16 cellular contexts compared by ENCODE assay signal in the genomic region with DNA sequence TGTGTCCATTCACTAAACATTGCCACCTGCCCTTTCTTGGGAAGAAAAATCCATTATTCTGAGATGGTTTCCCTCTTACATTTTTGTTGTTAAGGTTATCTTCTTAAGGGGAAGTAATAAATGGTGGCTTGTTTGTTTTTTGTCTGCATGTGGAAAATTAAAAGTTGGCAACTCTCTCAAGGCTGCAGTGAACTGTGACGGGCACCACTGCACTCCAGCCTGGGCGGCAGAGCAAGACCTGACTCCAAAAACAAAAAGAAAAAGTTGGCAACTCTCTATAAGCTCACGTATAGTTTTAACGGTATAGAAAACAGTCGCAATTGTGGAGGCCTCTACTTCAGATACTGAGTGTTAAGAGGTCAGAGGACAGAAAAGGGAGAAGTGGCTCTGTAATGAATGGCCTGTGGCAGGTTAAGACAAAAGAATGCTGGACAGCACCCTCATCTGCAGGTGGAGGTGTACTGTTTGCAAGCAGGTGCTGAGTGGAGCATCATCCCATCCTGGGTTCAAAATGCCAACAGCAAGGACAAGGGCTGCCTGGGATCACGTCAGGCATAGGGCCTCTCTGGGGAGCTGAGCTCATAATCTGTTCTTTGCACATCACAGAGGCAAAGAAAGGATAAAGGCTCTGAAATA. TPM values are rescaled to one million over a fixed set of nuclear protein-coding genes. Genes with fewer than 3 reads are reported as not detected.
A peak's percentile ranks its signal among the peaks of the same experiment; 100 is the strongest.
DNase-seq lines count a peak whose midpoint lies in the region; ATAC-seq, FAIRE-seq and TF ChIP-seq lines count a peak whose summit lies in the region.
"Had no signal": no experiment of that assay in that cellular context is flagged by ENCODE, and none has a peak within 500 bp of the region (broad histone marks: within the 10 kb centered on the region; RNA-seq: fewer than 3 reads in every experiment).

No MANE protein-coding gene starts in this region.

- H4K20me1 ChIP-seq in HepG2 (ENCODE audit: insufficient read depth, low read length) (peaks cover 13% of the 10 kb centered on the region; the same call in 1 of the 2 replicates), H1 (replicated peaks in 1 of 2; ENCODE audit: control insufficient read depth in 1 of 2, insufficient read depth in 2 of 2, low read length in 2 of 2) (no peaks in the 10 kb centered on the region), PC-9 (ENCODE audit: insufficient read depth) (no peaks in the 10 kb centered on the region)

- H2BK5ac ChIP-seq in H1 (ENCODE audit: low read depth, low read length), result no peak overlapping the region; the same call in 1 of the 2 replicates

- H3K23ac ChIP-seq in H1 (ENCODE audit: insufficient read length), result no peak overlapping the region

- no peak overlapping the region for H2BK120ac ChIP-seq in H1 (replicated peaks; ENCODE audit: low read depth, low read length)

- H3K9me3 ChIP-seq in liver (ENCODE audit: control insufficient read depth in 4 of 4, low read length in 3 of 4) (no peaks in the 10 kb centered on the region), HepG2 (ENCODE audit: low read length) (no peaks in the 10 kb centered on the region), H1 (ENCODE audit: insufficient read depth in 2 of 2, low read depth in 1 of 2, low read length in 1 of 2) (no peaks in the 10 kb centered on the region), PC-9 (ENCODE audit: insufficient read depth, low read depth) (no peaks in the 10 kb centered on the region)

- H3K4me3 ChIP-seq in liver (ENCODE audit: low read depth in 1 of 3, low read length in 3 of 3) (no peak overlapping the region), HepG2 (replicated peaks in 1 of 3; ENCODE audit: insufficient read depth in 1 of 3, low read depth in 2 of 3, low read length in 3 of 3) (no peak overlapping the region), H1 (ENCODE audit: extremely low read depth in 1 of 4, insufficient read depth in 2 of 4, low read depth in 3 of 4, low read length in 4 of 4) (no peak overlapping the region), PC-9 (no peak overlapping the region)
- H3K4me3 ChIP-seq: SK-N-MC had no signal

- no peaks in the 10 kb centered on the region for H3K27me3 Mint-ChIP-seq in activated T-helper 1 cell treated with anti-CD3 and anti-CD28 coated beads, Interleukin-12 subunit alpha, Interleukin-12 subunit beta, Interleukin-2, Interleukin-4 antibody, amounts not matched to agents 30 ng/mL and 10 ng/mL and 1 ng/mL, durations not matched to agents 14 hours and 24 hours and 36 hours (ENCODE audit: insufficient read depth)
- H3K27me3 Mint-ChIP-seq: T-cell had no signal

- no peak for TF ChIP-seq EP300 in HepG2 (IDR thresholded peaks at IDR 0.05; ENCODE audit: low read depth in 2 of 2, low read length in 2 of 2)
- TF ChIP-seq EP300 in HepG2 (CRISPR knock-in tag; IDR thresholded peaks at IDR 0.05; ENCODE audit: borderline replicate concordance), result no peak
- TF ChIP-seq EP300 in H1 (IDR thresholded peaks at IDR 0.05; ENCODE audit: borderline replicate concordance in 1 of 2, low read depth in 2 of 2, low read length in 2 of 2), result no peak

- H3K14ac ChIP-seq in H1 (ENCODE audit: insufficient read length), result no peak overlapping the region

- BruUV-seq in HepG2 (replicated peaks; lab: Mats Ljungman, UMichigan) (no TSS peak), PC-9 (replicated peaks; lab: Mats Ljungman, UMichigan) (no TSS peak)

- no peak overlapping the region for H2AK5ac ChIP-seq in H1 (ENCODE audit: low read depth, low read length)

- H3K56ac ChIP-seq in H1 (replicated peaks; ENCODE audit: insufficient read length, low read depth, low read length), result no peak overlapping the region

- no peak overlapping the region for H2BK20ac ChIP-seq in H1 (ENCODE audit: low read length)

- no peak for ATAC-seq in HepG2
- ATAC-seq: PC-3, T-cell had no signal

- no peaks in the 10 kb centered on the region for H3K27me3 ChIP-seq in liver (ENCODE audit: control insufficient read depth in 4 of 4, insufficient read depth in 4 of 4, low read length in 3 of 4)
- H3K27me3 ChIP-seq in HepG2 (ENCODE audit: control insufficient read depth in 1 of 2, insufficient read depth in 2 of 2, low read length in 2 of 2), result no peaks in the 10 kb centered on the region; a peak in 1 of 5 replicates
- no peaks in the 10 kb centered on the region for H3K27me3 ChIP-seq in H1 (replicated peaks in 1 of 4; ENCODE audit: control insufficient read depth in 3 of 4, extremely low read depth in 1 of 4, insufficient read depth in 3 of 4, low read length in 3 of 4)
- H3K27me3 ChIP-seq in PC-9 (ENCODE audit: insufficient read depth, low read depth), result peaks cover 5% of the 10 kb centered on the region; the same call in 1 of the 2 replicates

- in situ Hi-C loops in HepG2 (cut with HindIII; ENCODE audit: extremely low pct_ligation_motif_present, low pct_unique_long_range_greater_than_20kb), result no loop called here

- CTCF ChIA-PET in HepG2 (lab: Yijun Ruan, JAX; ENCODE audit: low intra/inter-chr PET ratio, low total read pairs) (no interaction called here), H1 (lab: Charles Lee; ENCODE audit: partially characterized antibody) (interaction anchor here (1.2 to 1.8 kb wide), 3 partner anchors 117 to 488 kb away, joined by 3 to 5 read pairs (median 4); no protein-coding TSS in a partner anchor), PC-9 (lab: Charles Lee) (no interaction called here)

- no peaks in the 10 kb centered on the region for H3K9me2 ChIP-seq in PC-9 (ENCODE audit: insufficient read depth)

- H3K36me3 ChIP-seq in liver (ENCODE audit: control insufficient read depth in 4 of 4, insufficient read depth in 3 of 4, low read depth in 1 of 4, low read length in 3 of 4) (no peaks in the 10 kb centered on the region), HepG2 (replicated peaks in 1 of 2; ENCODE audit: control insufficient read depth in 1 of 2, insufficient read depth in 2 of 2, low read length in 2 of 2) (no peaks in the 10 kb centered on the region), H1 (ENCODE audit: control insufficient read depth in 2 of 4, insufficient read depth in 4 of 4, low read length in 3 of 4) (no peaks in the 10 kb centered on the region), PC-9 (ENCODE audit: low read depth) (no peaks in the 10 kb centered on the region)

- H3K79me1 ChIP-seq in H1 (ENCODE audit: low read depth, low read length), result no peaks in the 10 kb centered on the region

- H3K4me2 ChIP-seq in HepG2 (ENCODE audit: low read depth, low read length) (no peak overlapping the region), H1 (ENCODE audit: insufficient read depth in 1 of 2, low read depth in 2 of 2, low read length in 2 of 2) (no peak overlapping the region), PC-9 (no peak overlapping the region)

- no peak overlapping the region for H3K9ac ChIP-seq in liver (ENCODE audit: low read depth in 1 of 2, low read length in 2 of 2)
- H3K9ac ChIP-seq in HepG2 (ENCODE audit: insufficient read depth, low read depth, low read length), result no peak overlapping the region
- no peak overlapping the region for H3K9ac ChIP-seq in H1 (replicated peaks in 1 of 4; ENCODE audit: extremely low read depth in 1 of 4, low read depth in 3 of 4, low read length in 3 of 4)

- no peaks in the 10 kb centered on the region for H3K9me3 Mint-ChIP-seq in activated T-helper 1 cell treated with anti-CD3 and anti-CD28 coated beads, Interleukin-12 subunit alpha, Interleukin-12 subunit beta, Interleukin-2, Interleukin-4 antibody, amounts not matched to agents 30 ng/mL and 10 ng/mL and 1 ng/mL, durations not matched to agents 14 hours and 24 hours and 36 hours

- no peak overlapping the region for H2BK12ac ChIP-seq in H1 (ENCODE audit: low read depth, low read length)

- intact Hi-C loops in HepG2 (cut with micrococcal nuclease; ENCODE audit: unreplicated experiment), result no loop called here
- intact Hi-C loops in PC-9 (cut with micrococcal nuclease; ENCODE audit: unreplicated experiment), result loop anchor here (10.0 kb wide), 1 partner anchor 523 kb away; no protein-coding TSS in a partner anchor
- intact Hi-C loops in activated T-helper 1 cell treated with anti-CD3 and anti-CD28 coated beads, Interleukin-12 subunit alpha, Interleukin-12 subunit beta, Interleukin-2, Interleukin-4 antibody, amounts not matched to agents 30 ng/mL and 10 ng/mL and 1 ng/mL, durations not matched to agents 14 hours and 24 hours and 36 hours (cut with micrococcal nuclease), result no loop called here

- no peaks in the 10 kb centered on the region for H3F3A ChIP-seq in PC-9 (ENCODE audit: insufficient read depth, low read depth)

- H3K4me1 ChIP-seq in liver (ENCODE audit: control insufficient read depth in 4 of 4, insufficient read depth in 4 of 4, low read length in 3 of 4), result peaks cover 0 to 3% (median under 1%) of the 10 kb centered on the region in 4 donors
- H3K4me1 ChIP-seq in HepG2 (ENCODE audit: insufficient read depth, low read length), result peaks cover 13% of the 10 kb centered on the region; the same call in 1 of the 2 replicates
- H3K4me1 ChIP-seq in H1 (replicated peaks in 1 of 4; ENCODE audit: control insufficient read depth in 3 of 4, insufficient read depth in 4 of 4, low read length in 3 of 4), result no peaks in the 10 kb centered on the region
- no peaks in the 10 kb centered on the region for H3K4me1 ChIP-seq in PC-9 (replicated peaks; ENCODE audit: insufficient read depth)

- H3K27ac ChIP-seq in liver (ENCODE audit: low read depth in 1 of 2, low read length in 2 of 2) (no peak overlapping the region), HepG2 (ENCODE audit: extremely low read length, insufficient read depth, low read length) (no peak overlapping the region), H1 (ENCODE audit: low read depth, low read length) (no peak overlapping the region), PC-9 (no peak overlapping the region)
- H3K27ac ChIP-seq: SK-N-MC had no signal

- no peak overlapping the region for H4K5ac ChIP-seq in H1 (ENCODE audit: insufficient read length, low read depth, low read length)

- POLR2A ChIA-PET in HepG2 (lab: Yijun Ruan, JAX), result no interaction called here
- POLR2A ChIA-PET in H1 (lab: Charles Lee; ENCODE audit: partially characterized antibody), result no interaction called here
- POLR2A ChIA-PET in PC-9 (lab: Charles Lee; ENCODE audit: unreplicated experiment), result no interaction called here

- H3K23me2 ChIP-seq in H1 (ENCODE audit: low read depth, low read length), result no peaks in the 10 kb centered on the region

- FAIRE-seq in HepG2 (lab: Jason Lieb, UNC), result no peak
- FAIRE-seq in H1 (lab: Jason Lieb, UNC), result no peak
- FAIRE-seq: A204.1 had no signal

- H3K18ac ChIP-seq in H1 (ENCODE audit: extremely low read depth, low read length), result no peak overlapping the region

- H3K79me2 ChIP-seq in HepG2 (ENCODE audit: insufficient read depth, low read length), result peaks cover 67% of the 10 kb centered on the region
- H3K79me2 ChIP-seq in H1 (ENCODE audit: control insufficient read depth in 1 of 2, insufficient read depth in 2 of 2, low read length in 2 of 2), result no peaks in the 10 kb centered on the region
- H3K79me2 ChIP-seq in PC-9 (ENCODE audit: low read depth), result no peaks in the 10 kb centered on the region

- H3K4me3 Mint-ChIP-seq in activated T-helper 1 cell treated with anti-CD3 and anti-CD28 coated beads, Interleukin-12 subunit alpha, Interleukin-12 subunit beta, Interleukin-2, Interleukin-4 antibody, amounts not matched to agents 30 ng/mL and 10 ng/mL and 1 ng/mL, durations not matched to agents 14 hours and 24 hours and 36 hours, result no peak overlapping the region
- H3K4me3 Mint-ChIP-seq: T-cell had no signal

- H2BK15ac ChIP-seq in H1 (ENCODE audit: low read length), result no peak overlapping the region

- H3K27ac Mint-ChIP-seq in activated T-helper 1 cell treated with anti-CD3 and anti-CD28 coated beads, Interleukin-12 subunit alpha, Interleukin-12 subunit beta, Interleukin-2, Interleukin-4 antibody, amounts not matched to agents 30 ng/mL and 10 ng/mL and 1 ng/mL, durations not matched to agents 14 hours and 24 hours and 36 hours, result no peak overlapping the region
- H3K27ac Mint-ChIP-seq: T-cell had no signal

- H3K4me1 Mint-ChIP-seq in activated T-helper 1 cell treated with anti-CD3 and anti-CD28 coated beads, Interleukin-12 subunit alpha, Interleukin-12 subunit beta, Interleukin-2, Interleukin-4 antibody, amounts not matched to agents 30 ng/mL and 10 ng/mL and 1 ng/mL, durations not matched to agents 14 hours and 24 hours and 36 hours (ENCODE audit: low read depth), result no peaks in the 10 kb centered on the region
- H3K4me1 Mint-ChIP-seq: T-cell had no signal

- TF ChIP-seq RAD21 in liver (IDR thresholded peaks at IDR 0.05), result no peak
- no peak for TF ChIP-seq RAD21 in HepG2 (CRISPR knock-in tag; IDR thresholded peaks at IDR 0.05)
- TF ChIP-seq RAD21 in H1 (IDR thresholded peaks at IDR 0.05 in 1 of 2, conservative IDR thresholded peaks at IDR 0.05 in 1 of 2; ENCODE audit: low read depth in 2 of 2, low read length in 2 of 2), result peak; percentile 29 to 30; a peak in 3 of 4 replicates

- TF ChIP-seq CTCF in liver (IDR thresholded peaks at IDR 0.05; ENCODE audit: low read depth, low read length, missing input control) (no peak), HepG2 (CRISPR knock-in tag; IDR thresholded peaks at IDR 0.05) (no peak), H1 (IDR thresholded peaks at IDR 0.05; ENCODE audit: control extremely low read depth in 1 of 3, insufficient read depth in 1 of 3, low read depth in 1 of 3, low read length in 3 of 3) (peak in 1 of 3 experiments; percentile 29; a peak in 1 of 4 replicates), PC-9 (conservative IDR thresholded peaks at IDR 0.05) (no peak)

- H3K4ac ChIP-seq in H1 (replicated peaks; ENCODE audit: insufficient read length, low read depth, low read length), result no peak overlapping the region

- DNase-seq in HepG2 (ENCODE audit: low spot score) (no peak), NCI-H1105 (lab: John Stamatoyannopoulos, UW) (peak; percentile 22), H1 (ENCODE audit: low read depth in 1 of 2, low spot score in 2 of 2) (no peak), PC-9 (no peak), HuH-7 (ENCODE audit: low spot score) (no peak), T-helper 2 cell (no peak)
- DNase-seq in activated T-helper 1 cell treated with anti-CD3 and anti-CD28 coated beads, Interleukin-12 subunit alpha, Interleukin-12 subunit beta, Interleukin-2, Interleukin-4 antibody, amounts not matched to agents 30 ng/mL and 10 ng/mL and 1 ng/mL, durations not matched to agents 14 hours and 24 hours and 36 hours (ENCODE audit: low spot score), result no peak
- DNase-seq: Calu3, GF-D8, Karpas-422, NCI-H2171, PC-3, T-cell had no signal

- H4K8ac ChIP-seq in H1 (ENCODE audit: extremely low read depth, insufficient read depth, low read length), result no peak overlapping the region

- H4K91ac ChIP-seq in H1 (replicated peaks; ENCODE audit: insufficient read length, low read length), result no peak overlapping the region

- no peak for TF ChIP-seq POLR2A in HepG2 (IDR thresholded peaks at IDR 0.05; ENCODE audit: insufficient read depth in 1 of 2, low read depth in 2 of 2, low read length in 2 of 2)
- TF ChIP-seq POLR2A in H1 (IDR thresholded peaks at IDR 0.05; ENCODE audit: control extremely low read depth in 1 of 2, low read depth in 2 of 2, low read length in 2 of 2), result no peak

- H2AFZ ChIP-seq in HepG2 (ENCODE audit: low read length) (no peak overlapping the region), H1 (ENCODE audit: low read length) (no peak overlapping the region), PC-9 (no peak overlapping the region)

- 86% methylated on average over 6 of the region's 6 CpGs for whole genome bisulfite sequencing in liver
- WGBS in HepG2 (ENCODE audit: low lambda C conversion rate), result 93% methylated on average over 6 of the region's 6 CpGs
- WGBS in H1 (ENCODE audit: extremely low coverage in 1 of 2, insufficient coverage in 1 of 2, insufficient read length in 1 of 2, insufficient replicate concordance in 2 of 2, low coverage in 1 of 2, low lambda C conversion rate in 2 of 2, missing lambda C conversion rate in 1 of 2), 2 experiments, result 88% methylated on average over 6 of the region's 6 CpGs; no CpG with 5 or more reads in 1 of the 2 experiments

- H3K36me3 Mint-ChIP-seq in activated T-helper 1 cell treated with anti-CD3 and anti-CD28 coated beads, Interleukin-12 subunit alpha, Interleukin-12 subunit beta, Interleukin-2, Interleukin-4 antibody, amounts not matched to agents 30 ng/mL and 10 ng/mL and 1 ng/mL, durations not matched to agents 14 hours and 24 hours and 36 hours (ENCODE audit: low read depth), result no peaks in the 10 kb centered on the region
- H3K36me3 Mint-ChIP-seq: T-cell had no signal

RNA-seq across cellular contexts. Expression of a gene that starts 16.7 kb away (rescaled TPM):
- total RNA-seq in liver (10 to 100 TPM in 1 of 2 donors, 1 to 10 TPM in 1; 5.5 to 15.0 TPM), HepG2 (2016; rRNA removed; fragmentation: Illumina TruSeq; extraction: Trizol) (12.8 and 13.3 TPM in 2 replicates), PC-9 (2021) (not detected in 2 replicates)
- polyA plus RNA-seq in liver (1 to 10 TPM; 2.3 to 4.5 TPM), HepG2 (2011; rRNA removed) (10.8 and 13.6 TPM in 2 replicates), H1 (2011; rRNA removed) (0.67 and 1.0 TPM in 2 replicates)
- total RNA-seq in HepG2 (2016; cell fraction: cytosol; rRNA removed; fragmentation: Illumina TruSeq; extraction: Trizol; ENCODE audit: low read depth), result 25.3 and 29.3 TPM in 2 replicates
- total RNA-seq in HepG2 (2016; cell fraction: insoluble cytoplasmic fraction; rRNA removed; fragmentation: Illumina TruSeq; extraction: Trizol), result 11.6 and 12.3 TPM in 2 replicates
- total RNA-seq in HepG2 (2016; cell fraction: membrane; rRNA removed; fragmentation: Illumina TruSeq; extraction: Trizol), result 18.9 and 22.5 TPM in 2 replicates
- 23.9 and 26.7 TPM in 2 replicates for total RNA-seq in HepG2 (2016; cell fraction: nucleus; rRNA removed; fragmentation: Illumina TruSeq; extraction: Trizol)
- 7.7 and 12.3 TPM in 2 replicates for polyA plus RNA-seq in HepG2 (2011; cell fraction: cytosol; rRNA removed)
- 16.7 and 22.6 TPM in 2 replicates for polyA plus RNA-seq in HepG2 (2011; cell fraction: nucleus; rRNA removed)
- 17.6 and 21.8 TPM in 2 replicates for polyA plus RNA-seq in HepG2 (2012)
- polyA plus RNA-seq in HepG2 (2016; cell fraction: cytosol; fragmentation: Illumina TruSeq; extraction: Trizol; ENCODE audit: low read depth), result 1.4 and 1.5 TPM in 2 replicates
- 9.6 and 10.1 TPM in 2 replicates for polyA plus RNA-seq in HepG2 (2016; cell fraction: insoluble cytoplasmic fraction; fragmentation: Illumina TruSeq; extraction: Trizol; ENCODE audit: low read depth)
- 3.7 TPM in 2 replicates for polyA plus RNA-seq in HepG2 (2016; cell fraction: membrane; fragmentation: Illumina TruSeq; extraction: Trizol; ENCODE audit: low read depth)
- 9.3 and 9.7 TPM in 2 replicates for polyA plus RNA-seq in HepG2 (2016; cell fraction: nucleus; fragmentation: Illumina TruSeq; extraction: Trizol; ENCODE audit: insufficient read depth, low read depth)
- 24.0 TPM in 1 of 2 replicates, not detected in the other for polyA minus RNA-seq in HepG2 (2011; rRNA and poly(A)+ RNA removed; ENCODE audit: low replicate concordance)
- 13.0 and 15.2 TPM in 2 replicates for polyA minus RNA-seq in HepG2 (2011; cell fraction: cytosol; rRNA and poly(A)+ RNA removed)
- polyA minus RNA-seq in HepG2 (2011; cell fraction: nucleus; rRNA and poly(A)+ RNA removed), result 98.6 and 130 TPM in 2 replicates
- 2.1 and 2.4 TPM in 2 replicates for total RNA-seq in H1 (2021; fragmentation: NEBNext Ultra II Directional; extraction: Animal tissue kit (Norgen Biotek cat#: 25700))
- 0.84 TPM for polyA plus RNA-seq in H1 (2011; cell fraction: cytosol; rRNA removed)
- 1.7 TPM for polyA plus RNA-seq in H1 (2011; cell fraction: nucleus; rRNA removed)
- 1.1 to 2.1 TPM (median 1.4 TPM) in 4 replicates for polyA plus RNA-seq in H1 (2012, experiment 1 of 2)
- polyA plus RNA-seq in H1 (2012, experiment 2 of 2), result 0.13 TPM
- polyA plus RNA-seq in H1 (2013, experiment 1 of 2), result 0.59 TPM
- polyA plus RNA-seq in H1 (2013, experiment 2 of 2), result 0.53 TPM
- 1.6 and 5.5 TPM in 2 replicates for polyA minus RNA-seq in H1 (2011; rRNA and poly(A)+ RNA removed)
- 0.29 TPM for polyA minus RNA-seq in H1 (2011; cell fraction: cytosol; rRNA and poly(A)+ RNA removed)
- 9.4 TPM for polyA minus RNA-seq in H1 (2011; cell fraction: nucleus; rRNA and poly(A)+ RNA removed)
- total RNA-seq in activated T-helper 1 cell treated with anti-CD3 and anti-CD28 coated beads, Interleukin-12 subunit alpha, Interleukin-12 subunit beta, Interleukin-2, Interleukin-4 antibody, amounts not matched to agents 30 ng/mL and 10 ng/mL and 1 ng/mL, durations not matched to agents 14 hours and 24 hours and 36 hours, result 0.26 and 0.29 TPM in 2 replicates
